In the genomic region with DNA sequence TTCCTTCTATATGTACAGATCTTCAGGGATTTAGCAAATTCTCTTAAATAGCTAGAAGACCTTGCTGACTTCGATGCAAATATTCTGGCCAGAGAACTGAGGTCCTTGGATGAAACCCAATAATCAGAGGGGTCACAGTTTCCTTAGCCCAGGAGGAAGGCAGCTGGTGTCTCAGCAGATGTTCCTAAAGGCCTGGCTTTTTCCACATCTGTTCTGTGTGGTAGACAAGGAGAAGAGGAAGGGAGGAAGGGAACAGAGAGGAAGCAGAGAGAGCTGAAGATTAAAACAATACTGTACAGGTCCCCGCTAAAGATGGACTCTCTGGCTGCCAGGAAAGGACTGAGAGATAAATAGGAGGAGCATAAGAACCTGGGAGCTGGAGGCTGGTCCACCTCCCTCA, we compare ENCODE assay signal across 21 cellular contexts. TPM values are rescaled to one million over a fixed set of nuclear protein-coding genes. Genes with fewer than 3 reads are reported as not detected.
A peak's percentile ranks its signal among the peaks of the same experiment; 100 is the strongest.
DNase-seq lines count a peak whose midpoint lies in the region; ATAC-seq and TF ChIP-seq lines count a peak whose summit lies in the region.
"Had no signal": no experiment of that assay in that cellular context is flagged by ENCODE, and none has a peak within 500 bp of the region (broad histone marks: within the 10 kb centered on the region; RNA-seq: fewer than 3 reads in every experiment).

No MANE protein-coding gene starts in this region.

- H3K4me1 ChIP-seq in ACC112 (ENCODE audit: control insufficient read depth, insufficient read depth, low read length, unreplicated experiment) (peaks cover 9% of the 10 kb centered on the region), IMR-90 (ENCODE audit: control insufficient read depth, insufficient read depth, low read length) (peaks cover 11% of the 10 kb centered on the region; the same call in 1 of the 2 replicates), spleen (peaks cover 0 to 7% (median 0%) of the 10 kb centered on the region in 6 donors)

- no peak overlapping the region for H2AK5ac ChIP-seq in IMR-90 (ENCODE audit: low read depth, low read length)

- H3K4ac ChIP-seq in IMR-90 (ENCODE audit: low read depth, low read length) = peak overlapping the region; percentile 20; the same call in 1 of the 2 replicates

- no peak overlapping the region; the same call in 1 of the 2 replicates for H3K18ac ChIP-seq in IMR-90 (ENCODE audit: low read depth, low read length)

- no CpG with 5 or more reads among the region's 2 CpGs for WGBS in IMR-90 (ENCODE audit: extremely low coverage in 2 of 2, insufficient read length in 1 of 2), 2 experiments
- 41 to 65% (median 50%) methylated on average over 2 of the region's 2 CpGs for WGBS in spleen, 5 donors

- H3K4me3 ChIP-seq in ACC112 (ENCODE audit: low read depth, low read length) = no peak overlapping the region
- no peak overlapping the region for H3K4me3 ChIP-seq in IMR-90 (ENCODE audit: insufficient read depth, low read depth, low read length)
- no peak overlapping the region for H3K4me3 ChIP-seq in spleen
- H3K4me3 ChIP-seq: GM12878 had no signal

- no peak overlapping the region for H2BK20ac ChIP-seq in IMR-90 (ENCODE audit: low read depth, low read length)

- no peak overlapping the region for H3K56ac ChIP-seq in IMR-90 (ENCODE audit: extremely low read depth, insufficient read depth, low read length)

- no peak overlapping the region for H4K5ac ChIP-seq in IMR-90 (ENCODE audit: low read depth, low read length)

- no peak overlapping the region for H2AK9ac ChIP-seq in IMR-90 (replicated peaks; ENCODE audit: low read depth, low read length, poor library complexity)

- no peak overlapping the region for H3K9ac ChIP-seq in IMR-90 (ENCODE audit: low read depth, low read length)

- no peaks in the 10 kb centered on the region for H3K27me3 ChIP-seq in ACC112 (ENCODE audit: insufficient read depth, low read length)
- no peaks in the 10 kb centered on the region for H3K27me3 ChIP-seq in IMR-90 (ENCODE audit: control insufficient read depth, insufficient read depth, low read length)
- no peaks in the 10 kb centered on the region for H3K27me3 ChIP-seq in spleen (replicated peaks in 1 of 7)

- no peak overlapping the region for H2BK15ac ChIP-seq in IMR-90 (ENCODE audit: low read depth, low read length)

- no peak overlapping the region for H3K23ac ChIP-seq in IMR-90 (ENCODE audit: low read depth, low read length)

- H3K36me3 ChIP-seq in ACC112 (ENCODE audit: insufficient read depth, low read length) (no peaks in the 10 kb centered on the region), IMR-90 (ENCODE audit: control insufficient read depth, insufficient read depth, low read length) (no peaks in the 10 kb centered on the region), spleen (no peaks in the 10 kb centered on the region)

- H3K4me2 ChIP-seq in IMR-90 (ENCODE audit: low read depth, low read length) = no peak overlapping the region

- TF ChIP-seq CTCF in IMR-90 (conservative IDR thresholded peaks at IDR 0.05; ENCODE audit: low read depth, low read length) (no peak), glutamatergic neuron (IDR thresholded peaks at IDR 0.05; ENCODE audit: partially characterized antibody, unreplicated experiment) (no peak), neural crest cell (conservative IDR thresholded peaks at IDR 0.05) (no peak), spleen (IDR thresholded peaks at IDR 0.05 in 8 of 11, conservative IDR thresholded peaks at IDR 0.05 in 3 of 11) (no peak)

- peaks cover 17% of the 10 kb centered on the region for H3K27me3 Mint-ChIP-seq in glutamatergic neuron (ENCODE audit: unreplicated experiment)
- peaks cover 2% of the 10 kb centered on the region for H3K27me3 Mint-ChIP-seq in neural crest cell (ENCODE audit: low read depth)

- no peak overlapping the region for H4K91ac ChIP-seq in IMR-90 (ENCODE audit: insufficient read depth, low read depth, low read length)

- H3K36me3 Mint-ChIP-seq in glutamatergic neuron (ENCODE audit: unreplicated experiment) (peaks cover 24% of the 10 kb centered on the region), neural crest cell (ENCODE audit: low read depth) (peaks cover 20% of the 10 kb centered on the region)

- no peak for TF ChIP-seq RAD21 in IMR-90 (IDR thresholded peaks at IDR 0.05; ENCODE audit: low read length)

- H3K27ac ChIP-seq in ACC112 (ENCODE audit: low read depth, low read length) = no peak overlapping the region
- no peak overlapping the region for H3K27ac ChIP-seq in IMR-90 (ENCODE audit: insufficient read depth, low read length)
- no peak overlapping the region for H3K27ac ChIP-seq in spleen

- dilution Hi-C loops in IMR-90 (cut with HindIII; ENCODE audit: low sequenced_read_pairs, unreplicated experiment) = no loop called here

- ATAC-seq in IMR-90 (ENCODE audit: low read depth) (no peak), GM19463 (IDR thresholded peaks at IDR 0.05; ENCODE audit: unreplicated experiment) (no peak)
- ATAC-seq: GM12878, HCT116, SK-N-SH treated with all-trans-retinoic acid at 6 μM for 48 hours had no signal

- H3K9me1 ChIP-seq in IMR-90 (ENCODE audit: insufficient read depth, low read length) = peaks cover 8% of the 10 kb centered on the region; the same call in 1 of the 2 replicates

- H3K4me1 Mint-ChIP-seq in glutamatergic neuron (ENCODE audit: low read depth, unreplicated experiment) = peaks cover 21% of the 10 kb centered on the region
- H3K4me1 Mint-ChIP-seq in neural crest cell = peaks cover 15% of the 10 kb centered on the region
- H3K4me1 Mint-ChIP-seq: B cell; CD4-positive, CD25-positive, alpha-beta regulatory T cell had no signal

- TF ChIP-seq POLR2A in IMR-90 (IDR thresholded peaks at IDR 0.05; ENCODE audit: low read depth, low read length) (no peak), spleen (IDR thresholded peaks at IDR 0.05) (no peak)

- intact Hi-C loops in IMR-90 (cut with micrococcal nuclease) = no loop called here
- intact Hi-C loops in spleen (cut with DNase I; ENCODE audit: low total_unique reads) = no loop called here

- H3K27ac Mint-ChIP-seq in glutamatergic neuron (ENCODE audit: unreplicated experiment) (peak overlapping the region; percentile 92), neural crest cell (ENCODE audit: unreplicated experiment) (peak overlapping the region; percentile 96)
- H3K27ac Mint-ChIP-seq: B cell; CD4-positive, CD25-positive, alpha-beta regulatory T cell had no signal

- CTCF ChIA-PET in IMR-90 (lab: Yijun Ruan, JAX) = interaction anchor here (0.8 to 1.6 kb wide), 3 partner anchors 10 to 289 kb away, joined by 3 to 4 read pairs (median 3); no protein-coding TSS in a partner anchor

- no peak overlapping the region for H3K14ac ChIP-seq in IMR-90 (replicated peaks; ENCODE audit: low read depth, low read length)

- BruUV-seq in IMR-90 (replicated peaks; lab: Mats Ljungman, UMichigan) = no TSS peak

- DNase-seq in IMR-90 (no peak), glutamatergic neuron (no peak), neural crest cell (ENCODE audit: low read depth, low spot score) (no peak), spleen (no peak), NCI-H1417 (lab: John Stamatoyannopoulos, UW) (no peak)
- DNase-seq: CD4-positive, CD25-positive, alpha-beta regulatory T cell; COR-L47; DMS79 treated with DMSO at 0.1 percent for 48 hours; GOT3; NCI-H1105; NCI-H2029 treated with DMSO at 0.1 percent for 48 hours; NCI-H226; NCI-H510A treated with DMSO at 0.1 percent for 48 hours; NCI-H748 treated with DMSO at 0.1 percent for 48 hours; SIG-M5 had no signal

- no peak overlapping the region for H2BK5ac ChIP-seq in IMR-90 (ENCODE audit: low read depth, low read length, poor library complexity, severe bottlenecking)

- H3K79me2 ChIP-seq in ACC112 (ENCODE audit: control insufficient read depth, insufficient read depth, low read length, unreplicated experiment) = no peaks in the 10 kb centered on the region

- POLR2A ChIA-PET in IMR-90 (lab: Charles Lee; ENCODE audit: unreplicated experiment) = no interaction called here

- peaks cover 34% of the 10 kb centered on the region for H3K9me3 Mint-ChIP-seq in glutamatergic neuron (ENCODE audit: unreplicated experiment)
- H3K9me3 Mint-ChIP-seq in neural crest cell = peaks cover 17% of the 10 kb centered on the region

- peak overlapping the region; percentile 42 for H2AFZ ChIP-seq in ACC112 (ENCODE audit: low read length, unreplicated experiment)
- H2AFZ ChIP-seq in IMR-90 (replicated peaks; ENCODE audit: low read length, poor library complexity) = peak overlapping the region; percentile 33

- H3K9me3 ChIP-seq in IMR-90 (ENCODE audit: control insufficient read depth, insufficient read depth, low read length) = peaks cover 7% of the 10 kb centered on the region
- H3K9me3 ChIP-seq in spleen = peaks cover 4 to 50% (median 45%) of the 10 kb centered on the region in 8 donors

- H3K79me1 ChIP-seq in IMR-90 (ENCODE audit: low read depth in 1 of 2, low read length in 2 of 2) = no peaks in the 10 kb centered on the region

- peak overlapping the region; percentile 12 for H2BK120ac ChIP-seq in IMR-90 (ENCODE audit: low read depth, low read length)

- no peak overlapping the region for H4K8ac ChIP-seq in IMR-90 (ENCODE audit: low read depth in 2 of 2, low read length in 2 of 2)

- in situ Hi-C loops in IMR-90 (cut with MboI; ENCODE audit: low sequenced_read_pairs) = loop anchor here (25.0 kb wide), 2 partner anchors 421 to 871 kb away; no protein-coding TSS in a partner anchor

- peak overlapping the region; percentile 79 for H3K4me3 Mint-ChIP-seq in glutamatergic neuron (ENCODE audit: unreplicated experiment)
- H3K4me3 Mint-ChIP-seq in neural crest cell = no peak overlapping the region
- H3K4me3 Mint-ChIP-seq: B cell; CD4-positive, CD25-positive, alpha-beta regulatory T cell had no signal

- no peaks in the 10 kb centered on the region for H4K20me1 ChIP-seq in IMR-90 (ENCODE audit: insufficient read depth, low read length)

TF ChIP-seq in IMR-90, 13 proteins besides CTCF, POLR2A, EP300 and RAD21 (continues in another document):
- TF ChIP-seq NFE2L2 (IDR thresholded peaks at IDR 0.05; ENCODE audit: low read depth, low read length) = no peak
- TF ChIP-seq RFX5 (IDR thresholded peaks at IDR 0.05; ENCODE audit: low read depth, low read length) = no peak
- TF ChIP-seq, protein P1, sequence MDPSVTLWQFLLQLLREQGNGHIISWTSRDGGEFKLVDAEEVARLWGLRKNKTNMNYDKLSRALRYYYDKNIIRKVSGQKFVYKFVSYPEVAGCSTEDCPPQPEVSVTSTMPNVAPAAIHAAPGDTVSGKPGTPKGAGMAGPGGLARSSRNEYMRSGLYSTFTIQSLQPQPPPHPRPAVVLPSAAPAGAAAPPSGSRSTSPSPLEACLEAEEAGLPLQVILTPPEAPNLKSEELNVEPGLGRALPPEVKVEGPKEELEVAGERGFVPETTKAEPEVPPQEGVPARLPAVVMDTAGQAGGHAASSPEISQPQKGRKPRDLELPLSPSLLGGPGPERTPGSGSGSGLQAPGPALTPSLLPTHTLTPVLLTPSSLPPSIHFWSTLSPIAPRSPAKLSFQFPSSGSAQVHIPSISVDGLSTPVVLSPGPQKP (IDR thresholded peaks at IDR 0.05; ENCODE audit: borderline replicate concordance, low read depth, low read length) = no peak

RNA-seq across cellular contexts. Expression of a gene that starts 33.1 kb away (rescaled TPM):
- 71.7 and 74.7 TPM in 2 replicates for total RNA-seq in IMR-90 (2012; rRNA removed)
- polyA plus RNA-seq in IMR-90 (2012; rRNA removed) = 48.5 and 57.9 TPM in 2 replicates
- polyA plus RNA-seq in IMR-90 (2012; cell fraction: cytosol; rRNA removed) = 24.1 and 26.3 TPM in 2 replicates
- polyA plus RNA-seq in IMR-90 (2012; cell fraction: nucleus; rRNA removed; ENCODE audit: low replicate concordance) = 36.9 and 116 TPM in 2 replicates
- total RNA-seq in glutamatergic neuron (ENCODE audit: unreplicated experiment) = 62.7 TPM
- 121 and 126 TPM in 2 replicates for total RNA-seq in neural crest cell
- 10 to 100 TPM; 28.1 to 40.5 (median 32.1) TPM for total RNA-seq in spleen
- polyA plus RNA-seq in spleen = 10 to 100 TPM; 28.5 to 35.9 (median 28.5) TPM
